ENCODE assay signal across 37 cellular contexts in the genomic region with DNA sequence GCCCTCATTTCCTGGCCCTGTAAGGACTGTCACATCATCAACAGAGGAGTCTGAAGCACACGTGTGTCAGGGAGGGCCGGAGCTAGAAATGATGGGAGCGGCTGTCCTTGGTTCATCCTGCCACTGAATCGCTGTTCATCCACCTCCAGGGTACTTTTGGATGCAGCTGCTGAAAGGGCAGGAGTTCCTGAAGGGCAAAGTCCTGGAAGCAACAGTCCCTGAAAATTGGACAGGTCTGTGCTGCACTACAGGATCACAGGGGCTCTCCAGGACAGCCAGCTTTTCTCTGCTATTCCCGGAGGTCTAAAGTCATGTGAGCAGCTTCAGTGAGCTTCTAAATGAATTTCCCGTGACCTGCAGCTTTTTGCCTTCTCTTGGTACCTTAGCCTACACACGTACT.
"Had no signal": no experiment of that assay in that cellular context is flagged by ENCODE, and none has a peak within 500 bp of the region (broad histone marks: within the 10 kb centered on the region; RNA-seq: fewer than 3 reads in every experiment).

No MANE protein-coding gene starts in this region.

- H3K27me3 Mint-ChIP-seq: activated B cell treated with CpG ODN at 0.5 μM for 24 hours; activated CD4-positive, alpha-beta memory T cell treated with anti-CD3 and anti-CD28 coated beads for 36 hours; activated naive CD8-positive, alpha-beta T cell treated with anti-CD3 and anti-CD28 coated beads for 36 hours; activated T-helper 17 cell treated with anti-CD3 and anti-CD28 coated beads, Interleukin-2, amount 50 U/mL, for 72 hours had no signal

- H3K4me3 ChIP-seq: cardiac muscle cell, MG63, PC-9 had no signal

- H3K27ac Mint-ChIP-seq: activated B cell treated with CpG ODN at 0.5 μM for 24 hours; activated CD4-positive, alpha-beta memory T cell treated with anti-CD3 and anti-CD28 coated beads for 36 hours; activated naive CD8-positive, alpha-beta T cell treated with anti-CD3 and anti-CD28 coated beads for 36 hours had no signal

- H3K27me3 ChIP-seq: brain microvascular endothelial cell, cardiac muscle cell, MG63 had no signal

- H3K4me1 Mint-ChIP-seq: activated B cell treated with CpG ODN at 0.5 μM for 24 hours had no signal

- H3K4me3 Mint-ChIP-seq: activated B cell treated with CpG ODN at 0.5 μM for 24 hours; activated CD4-positive, alpha-beta memory T cell treated with anti-CD3 and anti-CD28 coated beads for 36 hours; activated naive CD8-positive, alpha-beta T cell treated with anti-CD3 and anti-CD28 coated beads for 36 hours; activated T-helper 17 cell treated with anti-CD3 and anti-CD28 coated beads, Interleukin-2, amount 50 U/mL, for 72 hours had no signal

- H3K36me3 ChIP-seq: brain microvascular endothelial cell, cardiac muscle cell, MG63 had no signal

- H3K9me3 Mint-ChIP-seq: activated B cell treated with CpG ODN at 0.5 μM for 24 hours; activated CD4-positive, alpha-beta memory T cell treated with anti-CD3 and anti-CD28 coated beads for 36 hours; activated naive CD8-positive, alpha-beta T cell treated with anti-CD3 and anti-CD28 coated beads for 36 hours; activated T-helper 17 cell treated with anti-CD3 and anti-CD28 coated beads, Interleukin-2, amount 50 U/mL, for 72 hours had no signal

- H3K9me3 ChIP-seq: MG63 had no signal

- H3K27ac ChIP-seq: brain microvascular endothelial cell, cardiac muscle cell, PC-9, RWPE1, VCaP had no signal

- H3K36me3 Mint-ChIP-seq: activated CD4-positive, alpha-beta memory T cell treated with anti-CD3 and anti-CD28 coated beads for 36 hours; activated naive CD8-positive, alpha-beta T cell treated with anti-CD3 and anti-CD28 coated beads for 36 hours had no signal

- DNase-seq: activated B cell treated with CpG ODN at 0.5 μM for 24 hours; activated CD4-positive, alpha-beta memory T cell treated with anti-CD3 and anti-CD28 coated beads for 36 hours; activated CD4-positive, alpha-beta T cell treated with anti-CD3 and anti-CD28 coated beads for 4 hours; activated CD4-positive, alpha-beta T cell treated with anti-CD3 and anti-CD28 coated beads, Interleukin-2, amount 50 U/mL, for 1 hour; activated CD4-positive, CD25-positive, alpha-beta regulatory T cell treated with anti-CD3 and anti-CD28 coated beads, Interleukin-2, amount 50 U/mL, for 72 hours; activated CD8-positive, alpha-beta memory T cell treated with anti-CD3 and anti-CD28 coated beads, Interleukin-2, amount 50 U/mL, for 4 hours; activated effector memory CD4-positive, alpha-beta T cell treated with anti-CD3 and anti-CD28 coated beads, Interleukin-2, amount 50 U/mL, for 16 hours; activated naive CD4-positive, alpha-beta T cell; activated naive CD4-positive, alpha-beta T cell treated with anti-CD3 and anti-CD28 coated beads, Interleukin-2, amount 50 U/mL, for 16 hours; activated naive CD8-positive, alpha-beta T cell treated with anti-CD3 and anti-CD28 coated beads for 36 hours; activated T-cell treated with anti-CD3 and anti-CD28 coated beads for 4 hours; activated T-cell treated with anti-CD3 and anti-CD28 coated beads, Interleukin-2, amount 50 U/mL, for 48 hours; amniotic stem cell; aorta; brain microvascular endothelial cell; Kasumi-1; KG1; NCI-H1048; NCI-H1105 treated with DMSO at 0.1 percent for 48 hours; NCI-H1436; NCI-H1694; NCI-H1930; NCI-H2171; NCI-H510A; NCI-H526; NCI-H748 treated with DMSO at 0.1 percent for 48 hours; PC-9; SW 1271; T-helper 1 cell; T-helper 2 cell; T-helper 9 cell had no signal

- ATAC-seq: activated T-helper 17 cell treated with anti-CD3 and anti-CD28 coated beads, Interleukin-2, amount 50 U/mL, for 72 hours; Right ventricle myocardium inferior had no signal
